Comparison of ENCODE assay signal across 12 cellular contexts in genomic region chr13:105991131-105991530, GRCh38.
DNase-seq lines count a peak whose midpoint lies in the region; ATAC-seq and TF ChIP-seq lines count a peak whose summit lies in the region.
"Had no signal": no experiment of that assay in that cellular context is flagged by ENCODE, and none has a peak within 500 bp of the region (broad histone marks: within the 10 kb centered on the region; RNA-seq: fewer than 3 reads in every experiment).

No MANE protein-coding gene starts in this region.

- H4K20me1 ChIP-seq in PC-3 (ENCODE audit: low read length): no peaks in the 10 kb centered on the region
- H4K20me1 ChIP-seq in smooth muscle cell (ENCODE audit: low read depth): no peaks in the 10 kb centered on the region
- H4K20me1 ChIP-seq: BLaER1 treated with 17β-estradiol and CSF1 and Interleukin-3, amounts not matched to agents 10 nM and 100 nM had no signal

- H3K36me3 ChIP-seq in PC-3 (ENCODE audit: low read depth, low read length) (no peaks in the 10 kb centered on the region), body of pancreas (replicated peaks in 1 of 2; ENCODE audit: insufficient read depth in 1 of 2, low read depth in 2 of 2) (no peaks in the 10 kb centered on the region), smooth muscle cell (ENCODE audit: low read depth) (no peaks in the 10 kb centered on the region), WERI-Rb-1 (no peaks in the 10 kb centered on the region)
- H3K36me3 ChIP-seq: BLaER1 treated with 17β-estradiol and CSF1 and Interleukin-3, amounts not matched to agents 10 nM and 100 nM had no signal

- peak overlapping the region; percentile 30; the same call in 1 of the 2 replicates for H3K9ac ChIP-seq in PC-3 (ENCODE audit: low read length)
- no peak overlapping the region for H3K9ac ChIP-seq in smooth muscle cell (ENCODE audit: low read depth)
- H3K9ac ChIP-seq: BLaER1 treated with 17β-estradiol and CSF1 and Interleukin-3, amounts not matched to agents 10 nM and 100 nM had no signal

- POLR2A ChIA-PET in PC-3 (lab: Charles Lee; ENCODE audit: unreplicated experiment): no interaction called here

- no peaks in the 10 kb centered on the region for H3F3A ChIP-seq in PC-3 (ENCODE audit: low read length, unreplicated experiment)
- no peaks in the 10 kb centered on the region for H3F3A ChIP-seq in smooth muscle cell (ENCODE audit: low read depth)

- H3K4me2 ChIP-seq in PC-3 (ENCODE audit: low read length): no peak overlapping the region
- H3K4me2 ChIP-seq in smooth muscle cell: no peak overlapping the region

- intact Hi-C loops in PC-3 (cut with micrococcal nuclease) (no loop called here), body of pancreas (cut with DNase I) (no loop called here)

- H3K27me3 ChIP-seq in PC-3 (ENCODE audit: low read length) (no peaks in the 10 kb centered on the region), body of pancreas (no peaks in the 10 kb centered on the region), foreskin keratinocyte (no peaks in the 10 kb centered on the region), smooth muscle cell (ENCODE audit: low read depth) (no peaks in the 10 kb centered on the region), WERI-Rb-1 (ENCODE audit: insufficient read depth, low read depth, severe bottlenecking) (no peaks in the 10 kb centered on the region)
- H3K27me3 ChIP-seq: BLaER1 treated with 17β-estradiol and CSF1 and Interleukin-3, amounts not matched to agents 10 nM and 100 nM had no signal

- TF ChIP-seq CTCF in PC-3 (conservative IDR thresholded peaks at IDR 0.05; ENCODE audit: low read depth, low read length) (no peak), body of pancreas (IDR thresholded peaks at IDR 0.05) (no peak), foreskin keratinocyte (conservative IDR thresholded peaks at IDR 0.05) (no peak), smooth muscle cell (IDR thresholded peaks at IDR 0.05; ENCODE audit: borderline replicate concordance, insufficient read depth, poor library complexity, severe bottlenecking) (no peak), WERI-Rb-1 (IDR thresholded peaks at IDR 0.05; ENCODE audit: low read depth, low read length) (no peak)

- no peaks in the 10 kb centered on the region for H3K9me2 ChIP-seq in PC-3 (replicated peaks; ENCODE audit: low read length)

- H3K4me3 ChIP-seq in PC-3 (ENCODE audit: low read length) (no peak overlapping the region), body of pancreas (no peak overlapping the region), smooth muscle cell (no peak overlapping the region), WERI-Rb-1 (ENCODE audit: low read depth, low read length) (no peak overlapping the region)
- H3K4me3 ChIP-seq: BLaER1 treated with 17β-estradiol and CSF1 and Interleukin-3, amounts not matched to agents 10 nM and 100 nM had no signal

- peaks cover 20% of the 10 kb centered on the region for H3K4me1 ChIP-seq in PC-3 (ENCODE audit: insufficient read depth, low read length)
- peaks cover 18% of the 10 kb centered on the region for H3K4me1 ChIP-seq in body of pancreas
- H3K4me1 ChIP-seq in foreskin keratinocyte: peaks cover 13% of the 10 kb centered on the region
- H3K4me1 ChIP-seq in smooth muscle cell (ENCODE audit: low read depth): no peaks in the 10 kb centered on the region

- CTCF ChIA-PET in PC-3 (lab: Charles Lee): no interaction called here

- TF ChIP-seq POLR2A in body of pancreas (IDR thresholded peaks at IDR 0.05): no peak

- ATAC-seq in PC-3 (no peak), body of pancreas (no peak), foreskin keratinocyte (peak; percentile 38)

- H3K79me2 ChIP-seq in PC-3 (ENCODE audit: low read length): no peaks in the 10 kb centered on the region
- H3K79me2 ChIP-seq in smooth muscle cell (ENCODE audit: low read depth): no peaks in the 10 kb centered on the region

- H3K27ac ChIP-seq in PC-3 (ENCODE audit: low read length) (peak overlapping the region; percentile 78), body of pancreas (peak overlapping the region; percentile 33 to 69 (median 47)), foreskin keratinocyte (peak overlapping the region; percentile 95), smooth muscle cell (ENCODE audit: low read depth) (peak overlapping the region; percentile 60), WERI-Rb-1 (no peak overlapping the region)

- H3K9me3 ChIP-seq in PC-3 (ENCODE audit: low read length): no peaks in the 10 kb centered on the region
- no peaks in the 10 kb centered on the region for H3K9me3 ChIP-seq in body of pancreas
- no peaks in the 10 kb centered on the region for H3K9me3 ChIP-seq in smooth muscle cell (replicated peaks; ENCODE audit: low read depth)
- H3K9me3 ChIP-seq in WERI-Rb-1 (ENCODE audit: severe bottlenecking): no peaks in the 10 kb centered on the region
- H3K9me3 ChIP-seq: BLaER1 treated with 17β-estradiol and CSF1 and Interleukin-3, amounts not matched to agents 10 nM and 100 nM had no signal

- H2AFZ ChIP-seq in PC-3 (ENCODE audit: low read length) (no peak overlapping the region), smooth muscle cell (ENCODE audit: low read depth) (no peak overlapping the region)

- no peak for DNase-seq in PC-3
- no peak for DNase-seq in body of pancreas
- DNase-seq in foreskin keratinocyte: no peak
- no peak for DNase-seq in smooth muscle cell (lab: John Stamatoyannopoulos, UW; ENCODE audit: unreplicated experiment)
- DNase-seq in pons (ENCODE audit: low spot score): no peak
- no peak for DNase-seq in WERI-Rb-1
- no peak for DNase-seq in NCI-H2171 treated with DMSO at 0.1 percent for 48 hours (lab: John Stamatoyannopoulos, UW)
- DNase-seq: H9, NCI-H1105, NCI-H2081 treated with DMSO at 0.1 percent for 48 hours, NCI-H82 had no signal

- 33 to 35% methylated on average over 1 of the region's 1 CpG for WGBS in body of pancreas, 2 donors
- 74% methylated on average over 1 of the region's 1 CpG for WGBS in smooth muscle cell (ENCODE audit: low lambda C conversion rate)

- BruUV-seq in PC-3 (replicated peaks; lab: Mats Ljungman, UMichigan): no TSS peak
